Comparison of ENCODE assay signal across 2 cellular contexts in genomic region chrX:117839544-117839943, GRCh38.
TF ChIP-seq lines count a peak whose summit lies in the region.

No MANE protein-coding gene starts in this region.

TF ChIP-seq in Ishikawa, 13 proteins besides CTCF, POLR2A, EP300 and RAD21 (continued from another document):
- TF ChIP-seq, protein P1, sequence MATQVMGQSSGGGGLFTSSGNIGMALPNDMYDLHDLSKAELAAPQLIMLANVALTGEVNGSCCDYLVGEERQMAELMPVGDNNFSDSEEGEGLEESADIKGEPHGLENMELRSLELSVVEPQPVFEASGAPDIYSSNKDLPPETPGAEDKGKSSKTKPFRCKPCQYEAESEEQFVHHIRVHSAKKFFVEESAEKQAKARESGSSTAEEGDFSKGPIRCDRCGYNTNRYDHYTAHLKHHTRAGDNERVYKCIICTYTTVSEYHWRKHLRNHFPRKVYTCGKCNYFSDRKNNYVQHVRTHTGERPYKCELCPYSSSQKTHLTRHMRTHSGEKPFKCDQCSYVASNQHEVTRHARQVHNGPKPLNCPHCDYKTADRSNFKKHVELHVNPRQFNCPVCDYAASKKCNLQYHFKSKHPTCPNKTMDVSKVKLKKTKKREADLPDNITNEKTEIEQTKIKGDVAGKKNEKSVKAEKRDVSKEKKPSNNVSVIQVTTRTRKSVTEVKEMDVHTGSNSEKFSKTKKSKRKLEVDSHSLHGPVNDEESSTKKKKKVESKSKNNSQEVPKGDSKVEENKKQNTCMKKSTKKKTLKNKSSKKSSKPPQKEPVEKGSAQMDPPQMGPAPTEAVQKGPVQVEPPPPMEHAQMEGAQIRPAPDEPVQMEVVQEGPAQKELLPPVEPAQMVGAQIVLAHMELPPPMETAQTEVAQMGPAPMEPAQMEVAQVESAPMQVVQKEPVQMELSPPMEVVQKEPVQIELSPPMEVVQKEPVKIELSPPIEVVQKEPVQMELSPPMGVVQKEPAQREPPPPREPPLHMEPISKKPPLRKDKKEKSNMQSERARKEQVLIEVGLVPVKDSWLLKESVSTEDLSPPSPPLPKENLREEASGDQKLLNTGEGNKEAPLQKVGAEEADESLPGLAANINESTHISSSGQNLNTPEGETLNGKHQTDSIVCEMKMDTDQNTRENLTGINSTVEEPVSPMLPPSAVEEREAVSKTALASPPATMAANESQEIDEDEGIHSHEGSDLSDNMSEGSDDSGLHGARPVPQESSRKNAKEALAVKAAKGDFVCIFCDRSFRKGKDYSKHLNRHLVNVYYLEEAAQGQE (IDR thresholded peaks at IDR 0.05; ENCODE audit: low read depth): no peak
- TF ChIP-seq CEBPB (IDR thresholded peaks at IDR 0.05): no peak

TF ChIP-seq in H1, 55 proteins besides CTCF, POLR2A, EP300 and RAD21:
- TF ChIP-seq CHD7 (IDR thresholded peaks at IDR 0.05; ENCODE audit: insufficient replicate concordance, low read length) (no peak), SIN3A (conservative IDR thresholded peaks at IDR 0.05 in 1 of 2, IDR thresholded peaks at IDR 0.05 in 1 of 2; ENCODE audit: low read depth in 1 of 2, low read length in 2 of 2) (no peak), BCL11A (IDR thresholded peaks at IDR 0.05; ENCODE audit: low read depth in 2 of 2, low read length in 2 of 2) (no peak), ATF3 (IDR thresholded peaks at IDR 0.05; ENCODE audit: insufficient read depth, low read depth, low read length) (no peak), TAF7 (optimal IDR thresholded peaks at IDR 0.05; ENCODE audit: borderline replicate concordance, low read depth, low read length) (no peak), BRCA1 (IDR thresholded peaks at IDR 0.05; ENCODE audit: low read depth, low read length) (no peak), TEAD4 (IDR thresholded peaks at IDR 0.05; ENCODE audit: low read depth, low read length) (no peak), CBX5 (IDR thresholded peaks at IDR 0.05; ENCODE audit: low read depth, low read length) (no peak), ASH2L (IDR thresholded peaks at IDR 0.05; ENCODE audit: low read length) (no peak), PHF8 (conservative IDR thresholded peaks at IDR 0.05; ENCODE audit: low read depth, low read length) (no peak), EZH2 (IDR thresholded peaks at IDR 0.05; ENCODE audit: low read depth, low read length, severe bottlenecking) (no peak), TBP (IDR thresholded peaks at IDR 0.05; ENCODE audit: low read depth, low read length) (no peak), RFX5 (IDR thresholded peaks at IDR 0.05; ENCODE audit: borderline replicate concordance, low read depth, low read length) (no peak)
- TF ChIP-seq, protein P2, sequence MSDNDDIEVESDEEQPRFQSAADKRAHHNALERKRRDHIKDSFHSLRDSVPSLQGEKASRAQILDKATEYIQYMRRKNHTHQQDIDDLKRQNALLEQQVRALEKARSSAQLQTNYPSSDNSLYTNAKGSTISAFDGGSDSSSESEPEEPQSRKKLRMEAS (IDR thresholded peaks at IDR 0.05): no peak
TF ChIP-seq in H1: peak in this region for 0.
